In the genomic region with DNA sequence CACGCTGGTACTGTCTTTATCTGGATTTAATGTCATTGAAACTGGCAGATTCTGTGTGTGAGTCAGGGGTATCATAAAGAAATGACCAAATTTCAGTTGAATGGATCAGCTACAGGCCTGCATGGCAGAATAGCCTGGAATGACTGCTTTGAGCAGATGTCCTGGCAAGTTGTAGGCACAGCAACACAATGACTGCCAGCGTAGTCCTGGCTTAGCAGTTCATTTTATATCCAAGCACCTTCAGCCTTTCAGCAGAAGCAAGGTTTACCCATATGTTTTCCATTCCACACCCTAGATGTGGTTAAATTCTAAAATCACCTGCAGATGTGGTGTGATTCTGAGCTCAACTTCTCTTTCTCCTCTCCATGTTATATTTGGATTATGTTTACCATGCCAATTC, we compare ENCODE assay signal across 21 cellular contexts. TPM values are rescaled to one million over a fixed set of nuclear protein-coding genes. Genes with fewer than 3 reads are reported as not detected.
"Had no signal": no experiment of that assay in that cellular context is flagged by ENCODE, and none has a peak within 500 bp of the region (broad histone marks: within the 10 kb centered on the region; RNA-seq: fewer than 3 reads in every experiment).

No MANE protein-coding gene starts in this region.

- H3K9ac ChIP-seq: SK-N-SH had no signal

- H3K4me2 ChIP-seq: SK-N-SH had no signal

- H3K27ac ChIP-seq: RWPE1 had no signal

- DNase-seq: IMR-90, Kasumi-1, KG1, MM.1S, NCI-H1092 treated with DMSO at 0.1 percent for 48 hours, NCI-H1436, NCI-H187, NCI-H2029, NCI-H2081 treated with DMSO at 0.1 percent for 48 hours, NCI-H2171, NCI-H226, NCI-H524, NCI-H526 treated with DMSO at 0.1 percent for 48 hours, NCI-H748 treated with DMSO at 0.1 percent for 48 hours, SHP77, SK-N-SH, SW 1271, T-cell had no signal

- H3K9me3 ChIP-seq: SK-N-SH had no signal

RNA-seq across cellular contexts. Expression of a gene that starts 22.3 kb away (rescaled TPM):
- total RNA-seq: HepG2, SK-MEL-5 had no signal
